Comparison of ENCODE assay signal across 8 cellular contexts in genomic region chr9:137254624-137255447, GRCh38. TPM values are rescaled to one million over a fixed set of nuclear protein-coding genes. Genes with fewer than 3 reads are reported as not detected.
DNase-seq lines count a peak whose midpoint lies in the region; ATAC-seq and TF ChIP-seq lines count a peak whose summit lies in the region.

Gene NELFB, plus strand, starts transcription at chr9:137255327.

- H3K4me1 ChIP-seq in CD4-positive, alpha-beta memory T cell (ENCODE audit: insufficient read depth, low read length), result peaks cover 25% of the 10 kb centered on the region
- H3K4me1 ChIP-seq in mesenchymal stem cell (ENCODE audit: control insufficient read depth, insufficient read depth, low read depth, low read length), result peaks cover 36% of the 10 kb centered on the region

- peaks cover 2 to 24% (median 10%) of the 10 kb centered on the region in 4 donors for H3K4me1 Mint-ChIP-seq in CD4-positive, alpha-beta memory T cell
- peaks cover 5 to 11% of the 10 kb centered on the region in 2 donors for H3K4me1 Mint-ChIP-seq in effector memory CD8-positive, alpha-beta T cell (ENCODE audit: low read depth in 2 of 2)

- H3K27ac ChIP-seq in CD4-positive, alpha-beta memory T cell (ENCODE audit: low read depth, low read length), result peak within 1 kb of the TSS; percentile 69
- peak within 1 kb of the TSS; percentile 61 for H3K27ac ChIP-seq in HL-60 (replicated peaks)
- no peak within 1 kb of the TSS for H3K27ac ChIP-seq in mesenchymal stem cell (ENCODE audit: low read length, poor library complexity, severe bottlenecking)

- H2BK5ac ChIP-seq in mesenchymal stem cell (ENCODE audit: low read depth, low read length, poor library complexity, severe bottlenecking), result peak within 1 kb of the TSS; percentile 40

- peak within 1 kb of the TSS; percentile 92 for H3K4me2 ChIP-seq in mesenchymal stem cell (ENCODE audit: low read length, poor library complexity, severe bottlenecking)

- H3K14ac ChIP-seq in mesenchymal stem cell (ENCODE audit: low read length in 2 of 2), result peak within 1 kb of the TSS in 1 of 2 experiments; percentile 93

- H3K36me3 Mint-ChIP-seq in CD4-positive, alpha-beta memory T cell, result peaks cover 2 to 5% of the 10 kb centered on the region in 2 donors
- peaks cover 38% of the 10 kb centered on the region for H3K36me3 Mint-ChIP-seq in effector memory CD8-positive, alpha-beta T cell (ENCODE audit: insufficient read depth)

- intact Hi-C loops in CD4-positive, alpha-beta memory T cell (cut with micrococcal nuclease), result loop anchor here (1.0 kb wide), 3 partner anchors 14 to 169 kb away; partner anchors contain the start of genes MAN1B1 and TUBB4B

- peak within 1 kb of the TSS; percentile 88 to 94 (median 92) for H3K4me3 Mint-ChIP-seq in CD4-positive, alpha-beta memory T cell
- peak within 1 kb of the TSS; percentile 85 to 91 for H3K4me3 Mint-ChIP-seq in effector memory CD8-positive, alpha-beta T cell

- H3K36me3 ChIP-seq in CD4-positive, alpha-beta memory T cell (ENCODE audit: insufficient read depth, low read length), result peaks cover 8% of the 10 kb centered on the region
- H3K36me3 ChIP-seq in mesenchymal stem cell (ENCODE audit: control insufficient read depth in 1 of 2, insufficient read depth in 2 of 2, low read depth in 1 of 2, low read length in 2 of 2), result peaks cover 12 to 31% of the 10 kb centered on the region in 2 experiments

- H4K91ac ChIP-seq in mesenchymal stem cell (ENCODE audit: low read length), result peak within 1 kb of the TSS; percentile 85

- peaks cover 14% of the 10 kb centered on the region for H3K79me1 ChIP-seq in mesenchymal stem cell (replicated peaks; ENCODE audit: low read length, poor library complexity, severe bottlenecking)

- H2BK12ac ChIP-seq in mesenchymal stem cell (ENCODE audit: low read length in 2 of 2), result peak within 1 kb of the TSS in 1 of 2 experiments; percentile 32

- POLR2A ChIA-PET in CD4-positive, alpha-beta memory T cell (lab: Charles Lee; ENCODE audit: partially characterized antibody), result interaction anchor here (0.6 to 10.6 kb wide), 14 partner anchors 11 to 168 kb away, joined by 3 to 260 read pairs (median 5); partner anchors contain the start of genes ANAPC2, CYSRT1, EXD3 and MAN1B1

- no peaks in the 10 kb centered on the region for H3K27me3 Mint-ChIP-seq in CD4-positive, alpha-beta memory T cell
- H3K27me3 Mint-ChIP-seq in effector memory CD8-positive, alpha-beta T cell, result no peaks in the 10 kb centered on the region

- peak within 1 kb of the TSS; percentile 66 to 81 for H3K4me3 ChIP-seq in CD4-positive, alpha-beta memory T cell (ENCODE audit: low read length in 2 of 2)
- H3K4me3 ChIP-seq in HL-60 (replicated peaks; ENCODE audit: insufficient read depth, low read length), result peak within 1 kb of the TSS; percentile 96
- peak within 1 kb of the TSS; percentile 93 to 97 for H3K4me3 ChIP-seq in mesenchymal stem cell (ENCODE audit: insufficient read depth in 1 of 2, low read depth in 1 of 2, low read length in 2 of 2)

- H3K18ac ChIP-seq in mesenchymal stem cell (ENCODE audit: low read depth in 1 of 2, low read length in 2 of 2), result peak within 1 kb of the TSS; percentile 84 to 86

- H2BK120ac ChIP-seq in mesenchymal stem cell (ENCODE audit: low read depth, low read length), result peak within 1 kb of the TSS; percentile 85

- H3K23ac ChIP-seq in mesenchymal stem cell (ENCODE audit: low read length in 2 of 2), result peak within 1 kb of the TSS in 1 of 2 experiments; percentile 75

- DNase-seq in CD4-positive, alpha-beta memory T cell, result peak; percentile 89 to 98 (median 94)
- DNase-seq in HL-60 (ENCODE audit: low read depth in 1 of 2, low spot score in 1 of 2) (peak; percentile 82 to 90), NOMO-1 (lab: John Stamatoyannopoulos, UW; ENCODE audit: unreplicated experiment in 2 of 2) (peak; percentile 79 to 98), mesenchymal stem cell (peak; percentile 81)
- DNase-seq in activated CD8-positive, alpha-beta memory T cell treated with anti-CD3 and anti-CD28 coated beads for 4 hours (ENCODE audit: low read depth in 2 of 2), result peak; percentile 90 to 94
- DNase-seq in effector memory CD8-positive, alpha-beta T cell, result peak; percentile 95 to 98 (median 95)
- DNase-seq in stimulated activated CD8-positive, alpha-beta memory T cell treated with anti-CD3 and anti-CD28 coated beads, Interleukin-12 subunit alpha, Interleukin-12 subunit beta, amount 100 ng/mL, for 4 hours (ENCODE audit: low read depth), result peak; percentile 96

- TF ChIP-seq CTCF in HL-60 (IDR thresholded peaks at IDR 0.05; ENCODE audit: insufficient read depth, low read length), result no peak

- peak; percentile 81 for ATAC-seq in GM19463 (IDR thresholded peaks at IDR 0.05; ENCODE audit: unreplicated experiment)
- ATAC-seq in effector memory CD8-positive, alpha-beta T cell (replicated peaks), result peak; percentile 90

- H3K9me3 Mint-ChIP-seq in CD4-positive, alpha-beta memory T cell, result peaks cover 0 to 3% (median 0%) of the 10 kb centered on the region in 8 donors
- no peaks in the 10 kb centered on the region for H3K9me3 Mint-ChIP-seq in effector memory CD8-positive, alpha-beta T cell

- peak within 1 kb of the TSS; percentile 56 for H4K8ac ChIP-seq in mesenchymal stem cell (ENCODE audit: low read length)

- no peaks in the 10 kb centered on the region for H3K27me3 ChIP-seq in CD4-positive, alpha-beta memory T cell (ENCODE audit: insufficient read depth, low read length)
- no peaks in the 10 kb centered on the region for H3K27me3 ChIP-seq in HL-60 (ENCODE audit: insufficient read depth, poor library complexity, severe bottlenecking)
- H3K27me3 ChIP-seq in mesenchymal stem cell (ENCODE audit: control insufficient read depth in 1 of 2, insufficient read depth in 1 of 2, low read length in 2 of 2), result no peaks in the 10 kb centered on the region

- peak within 1 kb of the TSS; percentile 85 for H2AFZ ChIP-seq in mesenchymal stem cell (ENCODE audit: low read depth, low read length)

- no peaks in the 10 kb centered on the region for H3K9me3 ChIP-seq in CD4-positive, alpha-beta memory T cell (ENCODE audit: control insufficient read depth in 1 of 2, low read length in 2 of 2)
- no peaks in the 10 kb centered on the region for H3K9me3 ChIP-seq in mesenchymal stem cell (ENCODE audit: control insufficient read depth, low read length)

- H2AK5ac ChIP-seq in mesenchymal stem cell (ENCODE audit: low read length, severe bottlenecking), result no peak within 1 kb of the TSS

- peak within 1 kb of the TSS; percentile 91 to 93 for H3K4ac ChIP-seq in mesenchymal stem cell (ENCODE audit: low read depth in 1 of 2, low read length in 2 of 2)

- peak within 1 kb of the TSS; percentile 90 for H3K9ac ChIP-seq in mesenchymal stem cell (ENCODE audit: low read length)

- H3K27ac Mint-ChIP-seq in CD4-positive, alpha-beta memory T cell, result peak within 1 kb of the TSS; percentile 43 to 92 (median 77)
- peak within 1 kb of the TSS in 1 of 2 donors; percentile 65 for H3K27ac Mint-ChIP-seq in effector memory CD8-positive, alpha-beta T cell

- CTCF ChIA-PET in CD4-positive, alpha-beta memory T cell (lab: Charles Lee; ENCODE audit: partially characterized antibody), result interaction anchor here (0.9 to 2.0 kb wide), 7 partner anchors 12 to 159 kb away, joined by 3 to 10 read pairs (median 3); partner anchors contain the start of gene TUBB4B

- under 1% methylated on average over 44 of the region's 105 CpGs for WGBS in mesenchymal stem cell

- peak within 1 kb of the TSS; percentile 93 for H2BK15ac ChIP-seq in mesenchymal stem cell (ENCODE audit: low read depth, poor library complexity, severe bottlenecking)

RNA-seq across cellular contexts. Expression of gene NELFB, which starts in this region (rescaled TPM):
- total RNA-seq in CD4-positive, alpha-beta memory T cell, result 10 to 100 TPM; 44.3 to 44.9 TPM
- polyA plus RNA-seq in CD4-positive, alpha-beta memory T cell, result 10 to 100 TPM; 28.3 to 28.7 TPM
- polyA plus RNA-seq in mesenchymal stem cell (2013, experiment 1 of 2), result 30.5 TPM
- 30.5 TPM for polyA plus RNA-seq in mesenchymal stem cell (2013, experiment 2 of 2)
